Comparison of ENCODE assay signal across 18 cellular contexts in the genomic region with DNA sequence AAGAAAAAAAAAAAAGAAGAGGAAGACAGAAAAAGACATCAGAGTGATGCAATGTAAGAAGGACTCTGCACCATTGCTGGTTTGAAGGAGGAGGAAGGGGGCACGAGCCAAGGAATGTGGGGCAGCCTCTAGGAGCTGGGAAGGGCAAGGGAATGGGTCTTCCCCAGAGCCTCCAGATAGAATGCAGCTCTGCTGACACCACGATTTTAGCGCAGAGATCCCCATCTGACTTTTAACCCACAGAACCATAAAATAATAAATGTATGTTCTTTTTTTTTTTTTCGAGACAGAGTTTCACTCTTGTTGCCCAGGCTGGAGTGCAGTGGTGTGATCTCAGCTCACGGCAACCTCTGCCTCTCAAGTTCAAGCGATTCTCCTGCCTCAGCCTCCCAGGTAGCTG. TPM values are rescaled to one million over a fixed set of nuclear protein-coding genes. Genes with fewer than 3 reads are reported as not detected.
DNase-seq lines count a peak whose midpoint lies in the region; ATAC-seq, FAIRE-seq and TF ChIP-seq lines count a peak whose summit lies in the region.
"Had no signal": no experiment of that assay in that cellular context is flagged by ENCODE, and none has a peak within 500 bp of the region (broad histone marks: within the 10 kb centered on the region; RNA-seq: fewer than 3 reads in every experiment).

No MANE protein-coding gene starts in this region.

- H3K27me3 ChIP-seq in Caco-2 (replicated peaks; ENCODE audit: control insufficient read depth, insufficient read depth, low read length), result no peaks in the 10 kb centered on the region
- H3K27me3 ChIP-seq in OCI-LY3 (ENCODE audit: low read depth, low read length), result no peaks in the 10 kb centered on the region
- no peaks in the 10 kb centered on the region for H3K27me3 ChIP-seq in small intestine (ENCODE audit: control insufficient read depth in 2 of 2, insufficient read depth in 2 of 2, low read length in 2 of 2)
- H3K27me3 ChIP-seq in sigmoid colon, result no peaks in the 10 kb centered on the region
- H3K27me3 ChIP-seq: BLaER1 had no signal

- no peak overlapping the region for H3K4me3 ChIP-seq in Caco-2 (ENCODE audit: low read depth, low read length)
- H3K4me3 ChIP-seq in OCI-LY3 (ENCODE audit: low read length), result no peak overlapping the region
- H3K4me3 ChIP-seq in small intestine (ENCODE audit: low read depth in 1 of 2, low read length in 2 of 2), result no peak overlapping the region
- no peak overlapping the region for H3K4me3 ChIP-seq in sigmoid colon
- H3K4me3 ChIP-seq: BLaER1, GM12878 had no signal

- peaks cover 6% of the 10 kb centered on the region for H3K36me3 Mint-ChIP-seq in Caco-2 (ENCODE audit: insufficient read depth, unreplicated experiment)
- H3K36me3 Mint-ChIP-seq: CD14-positive monocyte; CD4-positive, alpha-beta memory T cell had no signal

- H3K9ac ChIP-seq in OCI-LY3 (ENCODE audit: low read length), result no peak overlapping the region
- H3K9ac ChIP-seq: BLaER1 had no signal

- H3K79me2 ChIP-seq in OCI-LY3 (ENCODE audit: low read length), result no peaks in the 10 kb centered on the region

- H3K36me3 ChIP-seq in Caco-2 (ENCODE audit: control insufficient read depth, insufficient read depth, low read length), result no peaks in the 10 kb centered on the region
- no peaks in the 10 kb centered on the region for H3K36me3 ChIP-seq in OCI-LY3 (replicated peaks; ENCODE audit: low read depth, low read length)
- no peaks in the 10 kb centered on the region for H3K36me3 ChIP-seq in small intestine (ENCODE audit: control insufficient read depth in 2 of 2, insufficient read depth in 2 of 2, low read length in 2 of 2)
- H3K36me3 ChIP-seq in sigmoid colon, result no peaks in the 10 kb centered on the region
- H3K36me3 ChIP-seq: BLaER1 had no signal

- H2AFZ ChIP-seq in OCI-LY3 (ENCODE audit: low read depth, low read length), result no peak overlapping the region

- no peak for TF ChIP-seq CTCF in Caco-2 (IDR thresholded peaks at IDR 0.05; ENCODE audit: insufficient read depth in 1 of 2, low read depth in 1 of 2, low read length in 1 of 2, severe bottlenecking in 1 of 2, unreplicated experiment in 1 of 2)
- no peak for TF ChIP-seq CTCF in OCI-LY3 (IDR thresholded peaks at IDR 0.05; ENCODE audit: low read depth, low read length)
- no peak for TF ChIP-seq CTCF in sigmoid colon (IDR thresholded peaks at IDR 0.05)

- no peak overlapping the region for H3K4me3 Mint-ChIP-seq in Caco-2 (ENCODE audit: unreplicated experiment)
- H3K4me3 Mint-ChIP-seq: CD14-positive monocyte; CD4-positive, alpha-beta memory T cell; H9 had no signal

- H3K4me2 ChIP-seq in OCI-LY3 (ENCODE audit: low read length), result peak overlapping the region; percentile 8; the same call in 1 of the 2 replicates
- H3K4me2 ChIP-seq: BLaER1 had no signal

- 0 out of 2 replicates have a peak, but pooled peaks cover 4% of the 10 kb centered on the region for H3K4me1 ChIP-seq in Caco-2
- peaks cover 14% of the 10 kb centered on the region for H3K4me1 ChIP-seq in OCI-LY3 (ENCODE audit: low read length)
- H3K4me1 ChIP-seq in small intestine (ENCODE audit: control insufficient read depth in 2 of 2, insufficient read depth in 1 of 2, low read depth in 1 of 2, low read length in 1 of 2), result no peaks in the 10 kb centered on the region
- H3K4me1 ChIP-seq in sigmoid colon, result peaks cover 0 to 24% (median 10%) of the 10 kb centered on the region in 4 donors

- FAIRE-seq in small intestine (lab: Jason Lieb, UNC), result no peak
- FAIRE-seq: GM12878, H1 had no signal

- TF ChIP-seq EP300 in sigmoid colon (IDR thresholded peaks at IDR 0.05), result no peak

- POLR2A ChIA-PET in Caco-2 (lab: Charles Lee), result no interaction called here

- CTCF ChIA-PET in Caco-2 (lab: Charles Lee), result no interaction called here

- H3K4me1 Mint-ChIP-seq in Caco-2 (ENCODE audit: low read depth, unreplicated experiment), result peaks cover 12% of the 10 kb centered on the region
- H3K4me1 Mint-ChIP-seq: CD14-positive monocyte; CD4-positive, alpha-beta memory T cell; H9 had no signal

- no peaks in the 10 kb centered on the region for H3K27me3 Mint-ChIP-seq in Caco-2 (ENCODE audit: insufficient read depth, unreplicated experiment)

- no peak for DNase-seq in Caco-2
- DNase-seq in left colon, result no peak
- DNase-seq in small intestine, result peak; percentile 63
- DNase-seq in sigmoid colon, result no peak
- no peak for DNase-seq in RKO (ENCODE audit: low spot score)
- DNase-seq: 8988T; Calu3; CD4-positive, alpha-beta memory T cell; DMS79 treated with DMSO at 0.1 percent for 48 hours; GF-D8; H9 had no signal

- ATAC-seq in left colon (peak; percentile 81), HG03520 (IDR thresholded peaks at IDR 0.05; ENCODE audit: unreplicated experiment) (no peak)
- ATAC-seq: GM12878 had no signal

- peak overlapping the region; percentile 30 for H3K27ac Mint-ChIP-seq in Caco-2 (ENCODE audit: unreplicated experiment)
- H3K27ac Mint-ChIP-seq: CD14-positive monocyte had no signal

- no peak for TF ChIP-seq POLR2A in sigmoid colon (IDR thresholded peaks at IDR 0.05)

- no peaks in the 10 kb centered on the region for H3K9me3 Mint-ChIP-seq in Caco-2 (ENCODE audit: unreplicated experiment)
- H3K9me3 Mint-ChIP-seq: CD4-positive, alpha-beta memory T cell; H9 had no signal

- no TSS peak for BruUV-seq in Caco-2 (replicated peaks; lab: Mats Ljungman, UMichigan)

- H3K9me3 ChIP-seq in Caco-2 (no peaks in the 10 kb centered on the region), OCI-LY3 (ENCODE audit: insufficient read depth, low read length) (no peaks in the 10 kb centered on the region), small intestine (ENCODE audit: control insufficient read depth, low read depth) (no peaks in the 10 kb centered on the region), sigmoid colon (no peaks in the 10 kb centered on the region)
- H3K9me3 ChIP-seq: BLaER1 had no signal

- H3K27ac ChIP-seq in OCI-LY3 (ENCODE audit: low read length) (no peak overlapping the region), small intestine (ENCODE audit: low read depth in 1 of 2, low read length in 1 of 2) (no peak overlapping the region), sigmoid colon (no peak overlapping the region)
- H3K27ac ChIP-seq: BLaER1, HL-60 had no signal

- 19 to 67% (median 42%) methylated on average over 6 of the region's 6 CpGs for WGBS in small intestine, 3 donors
- 27 to 72% methylated on average over 6 of the region's 6 CpGs for WGBS in sigmoid colon, 2 donors

- intact Hi-C loops in Caco-2 (cut with micrococcal nuclease; ENCODE audit: unreplicated experiment), result no loop called here
- intact Hi-C loops in left colon (cut with DNase I, micrococcal nuclease), result no loop called here
- intact Hi-C loops in sigmoid colon (cut with DNase I), result no loop called here

- H4K20me1 ChIP-seq in OCI-LY3 (ENCODE audit: insufficient read depth, low read length), result no peaks in the 10 kb centered on the region
- H4K20me1 ChIP-seq: BLaER1 had no signal

RNA-seq across cellular contexts. Expression of gene LAMC2, which starts 33.8 kb away (rescaled TPM):
- total RNA-seq in Caco-2 (2022), result 34.9 and 51.0 TPM in 2 replicates
- total RNA-seq in left colon, result 10 to 100 TPM; 30.7 to 55.0 TPM
- 1 to 10 TPM; 2.4 to 7.7 (median 4.7) TPM for polyA plus RNA-seq in small intestine
- total RNA-seq in sigmoid colon, result 1 to 10 TPM; 2.6 to 5.0 (median 3.7) TPM
- 10 to 100 TPM in 1 of 3 donors, 1 to 10 TPM in 2; 4.2 to 24.0 (median 4.8) TPM for polyA plus RNA-seq in sigmoid colon
- total RNA-seq: CD4-positive, alpha-beta memory T cell had no signal
- polyA plus RNA-seq: CD14-positive monocyte; CD4-positive, alpha-beta memory T cell had no signal
